In the genomic region with DNA sequence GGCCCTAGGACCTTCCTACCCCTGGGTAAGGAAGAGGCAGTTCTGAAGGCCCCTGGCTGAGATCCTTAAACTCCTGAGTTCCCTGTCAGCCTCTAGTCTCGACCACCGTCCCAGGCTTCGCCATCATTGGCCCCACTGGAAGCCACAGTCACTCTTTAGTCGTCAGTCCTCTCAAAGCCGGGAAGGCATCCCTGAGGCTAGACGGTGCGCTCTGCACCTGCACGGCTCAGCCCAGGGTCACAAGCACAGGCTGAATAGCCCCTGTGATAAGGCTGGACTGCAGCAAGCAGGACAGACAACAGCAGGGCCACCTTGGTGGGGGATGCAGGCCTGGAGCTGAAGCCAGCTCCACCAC, we compare ENCODE assay signal across 8 cellular contexts. TPM values are rescaled to one million over a fixed set of nuclear protein-coding genes. Genes with fewer than 3 reads are reported as not detected.
A peak's percentile ranks its signal among the peaks of the same experiment; 100 is the strongest.
DNase-seq lines count a peak whose midpoint lies in the region; ATAC-seq and TF ChIP-seq lines count a peak whose summit lies in the region.

No MANE protein-coding gene starts in this region.

- TF ChIP-seq CTCF in esophagus muscularis mucosa (IDR thresholded peaks at IDR 0.05): no peak
- no peak for TF ChIP-seq CTCF in neural progenitor cell (IDR thresholded peaks at IDR 0.05)
- no peak for TF ChIP-seq CTCF in vagina (IDR thresholded peaks at IDR 0.05)

- WGBS in esophagus muscularis mucosa: 82% methylated on average over 8 of the region's 8 CpGs

- H3K27ac ChIP-seq in esophagus muscularis mucosa (replicated peaks in 1 of 4) (peak overlapping the region; percentile 96 to 100 (median 98)), neural progenitor cell (no peak overlapping the region), vagina (peak overlapping the region; percentile 98)

- H3K4me2 ChIP-seq in neural progenitor cell: peak overlapping the region; percentile 68

- H2AFZ ChIP-seq in neural progenitor cell (replicated peaks): no peak overlapping the region

- TF ChIP-seq POLR2A in esophagus muscularis mucosa (IDR thresholded peaks at IDR 0.05; ENCODE audit: low read depth): no peak
- no peak for TF ChIP-seq POLR2A in vagina (IDR thresholded peaks at IDR 0.05)

- H3K4me3 ChIP-seq in esophagus muscularis mucosa: peak overlapping the region; percentile 58 to 65 (median 64)
- no peak overlapping the region for H3K4me3 ChIP-seq in neural progenitor cell
- peak overlapping the region; percentile 53 to 64 for H3K4me3 ChIP-seq in vagina

- peaks cover 12% of the 10 kb centered on the region for H4K20me1 ChIP-seq in neural progenitor cell (ENCODE audit: low read depth)

- H3K27ac Mint-ChIP-seq in neural progenitor cell: no peak overlapping the region

- H3K36me3 Mint-ChIP-seq in neural progenitor cell: no peaks in the 10 kb centered on the region

- no peak for ATAC-seq in left cardiac atrium
- no peak for ATAC-seq in HG03469 (IDR thresholded peaks at IDR 0.05; ENCODE audit: unreplicated experiment)

- intact Hi-C loops in cardiac septum (cut with DNase I): no loop called here
- intact Hi-C loops in left cardiac atrium (cut with DNase I): no loop called here
- intact Hi-C loops in esophagus muscularis mucosa (cut with DNase I): no loop called here
- intact Hi-C loops in vagina (cut with DNase I): loop anchor here (10.0 kb wide), 1 partner anchor 170 kb away; the partner anchor contains the start of gene MAP3K14

- peaks cover 0 to 4% (median 2%) of the 10 kb centered on the region in 4 donors for H3K36me3 ChIP-seq in esophagus muscularis mucosa
- H3K36me3 ChIP-seq in neural progenitor cell: no peaks in the 10 kb centered on the region
- H3K36me3 ChIP-seq in vagina: no peaks in the 10 kb centered on the region

- H3K9me3 Mint-ChIP-seq in neural progenitor cell: no peaks in the 10 kb centered on the region

- TF ChIP-seq EP300 in esophagus muscularis mucosa (IDR thresholded peaks at IDR 0.05): no peak

- peaks cover 27% of the 10 kb centered on the region for H3K79me2 ChIP-seq in neural progenitor cell (ENCODE audit: low read depth)

- H3K9me3 ChIP-seq in esophagus muscularis mucosa: no peaks in the 10 kb centered on the region
- H3K9me3 ChIP-seq in neural progenitor cell (ENCODE audit: low read depth): no peaks in the 10 kb centered on the region
- no peaks in the 10 kb centered on the region for H3K9me3 ChIP-seq in vagina

- no peak overlapping the region for H3K9ac ChIP-seq in neural progenitor cell

- peaks cover 11% of the 10 kb centered on the region for H3K27me3 Mint-ChIP-seq in neural progenitor cell (ENCODE audit: insufficient read depth, low read depth)

- H3K4me1 Mint-ChIP-seq in neural progenitor cell: peaks cover 47% of the 10 kb centered on the region

- H3K27me3 ChIP-seq in esophagus muscularis mucosa: no peaks in the 10 kb centered on the region
- peaks cover 7% of the 10 kb centered on the region for H3K27me3 ChIP-seq in neural progenitor cell
- no peaks in the 10 kb centered on the region for H3K27me3 ChIP-seq in vagina

- DNase-seq in cardiac septum (ENCODE audit: low spot score) (peak; percentile 70), left cardiac atrium (no peak), esophagus muscularis mucosa (ENCODE audit: extremely low spot score) (no peak), neural progenitor cell (ENCODE audit: low spot score) (no peak), vagina (ENCODE audit: extremely low spot score in 2 of 2) (no peak), NCI-H1694 (lab: John Stamatoyannopoulos, UW) (no peak), NCI-H510A (lab: John Stamatoyannopoulos, UW) (no peak)

- peaks cover 35 to 48% (median 44%) of the 10 kb centered on the region in 4 donors for H3K4me1 ChIP-seq in esophagus muscularis mucosa
- peaks cover 27% of the 10 kb centered on the region for H3K4me1 ChIP-seq in neural progenitor cell
- peaks cover 35% of the 10 kb centered on the region for H3K4me1 ChIP-seq in vagina

- H3K4me3 Mint-ChIP-seq in neural progenitor cell: peak overlapping the region; percentile 50

- peaks cover 73% of the 10 kb centered on the region for H3F3A ChIP-seq in neural progenitor cell (ENCODE audit: low read depth)

RNA-seq across cellular contexts. Expression of gene HEXIM1, which starts 3.3 kb away (rescaled TPM):
- total RNA-seq in cardiac septum: 19.8 TPM
- 10 to 100 TPM; 27.8 to 31.7 TPM for total RNA-seq in left cardiac atrium
- total RNA-seq in esophagus muscularis mucosa: 10 to 100 TPM; 32.1 to 58.2 (median 45.3) TPM
- total RNA-seq in neural progenitor cell (ENCODE audit: low replicate concordance): 10.2 and 14.3 TPM in 2 replicates
- 27.5 TPM for total RNA-seq in vagina

RNA-seq across cellular contexts. Expression of gene ACBD4, which starts 9.5 kb away (rescaled TPM):
- total RNA-seq in cardiac septum (6.4 TPM), left cardiac atrium (1 to 10 TPM; 8.4 to 8.7 TPM), esophagus muscularis mucosa (10 to 100 TPM; 20.9 to 34.8 (median 23.5) TPM), neural progenitor cell (ENCODE audit: low replicate concordance) (6.8 and 17.3 TPM in 2 replicates), vagina (18.9 TPM)

RNA-seq across cellular contexts. Expression of gene PLCD3, which starts 12.7 kb away (rescaled TPM):
- total RNA-seq in cardiac septum (87.6 TPM), left cardiac atrium (100 to 1,000 TPM in 1 of 2 donors, 10 to 100 TPM in 1; 92.1 to 132 TPM), esophagus muscularis mucosa (100 to 1,000 TPM in 2 of 4 donors, 10 to 100 TPM in 2; 49.4 to 154 (median 106) TPM), neural progenitor cell (ENCODE audit: low replicate concordance) (16.0 and 31.4 TPM in 2 replicates), vagina (34.1 TPM)

RNA-seq across cellular contexts. Expression of gene HEXIM2, which starts 16.7 kb away (rescaled TPM):
- 3.3 TPM for total RNA-seq in cardiac septum
- total RNA-seq in left cardiac atrium: 1 to 10 TPM; 4.2 to 4.4 TPM
- 1 to 10 TPM; 4.0 to 8.4 (median 7.0) TPM for total RNA-seq in esophagus muscularis mucosa
- total RNA-seq in neural progenitor cell (ENCODE audit: low replicate concordance): 4.6 and 9.1 TPM in 2 replicates
- 9.8 TPM for total RNA-seq in vagina
